ENCODE assay signal across 18 cellular contexts in the genomic region with DNA sequence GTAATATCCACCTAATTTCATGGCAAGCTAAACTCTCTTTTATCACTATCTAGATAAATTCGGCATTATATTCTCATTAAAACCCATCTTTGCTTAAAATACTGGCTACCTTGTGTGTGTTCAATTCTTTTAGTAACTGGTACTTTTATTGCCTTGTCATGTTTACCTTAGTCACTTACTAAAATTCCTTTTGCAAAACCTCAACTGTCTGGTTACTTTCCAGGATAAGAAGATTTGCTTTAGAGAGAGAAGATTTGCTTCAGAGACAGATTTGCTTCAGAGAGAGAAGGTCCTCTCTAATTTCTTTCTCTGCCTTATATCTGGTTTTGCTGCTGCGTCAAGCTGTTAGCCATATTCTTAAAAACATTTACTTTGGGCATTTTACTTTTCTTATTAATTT.
DNase-seq lines count a peak whose midpoint lies in the region; ATAC-seq, FAIRE-seq and TF ChIP-seq lines count a peak whose summit lies in the region.
"Had no signal": no experiment of that assay in that cellular context is flagged by ENCODE, and none has a peak within 500 bp of the region (broad histone marks: within the 10 kb centered on the region; RNA-seq: fewer than 3 reads in every experiment).

No MANE protein-coding gene starts in this region.

- peaks cover 40% of the 10 kb centered on the region for H3K4me1 ChIP-seq in SJSA1 (replicated peaks)

- peak; percentile 41 for FAIRE-seq in H54 (lab: Jason Lieb, UNC)
- FAIRE-seq: GM12892, H1 had no signal

- H3K36me3 ChIP-seq in SJSA1, result no peaks in the 10 kb centered on the region

- H3K27me3 ChIP-seq in SJSA1 (replicated peaks), result no peaks in the 10 kb centered on the region

- no peaks in the 10 kb centered on the region for H3K9me3 ChIP-seq in SJSA1 (replicated peaks)

- peak; percentile 69 for DNase-seq in A172 (ENCODE audit: low spot score)
- DNase-seq in H54 (ENCODE audit: insufficient read length, low spot score), result no peak
- peak in 1 of 2 experiments; percentile 52 for DNase-seq in SJSA1 (ENCODE audit: low read depth in 1 of 2, low spot score in 2 of 2)
- peak; percentile 38 for DNase-seq in iris pigment epithelial cell (ENCODE audit: low read depth)
- DNase-seq in NCI-H2196 (lab: John Stamatoyannopoulos, UW; ENCODE audit: unreplicated experiment), result no peak
- no peak for DNase-seq in left colon
- no peak for DNase-seq in GF-D8 (lab: John Stamatoyannopoulos, UW)
- DNase-seq: 8988T, C1 segment of cervical spinal cord, DMS153, NCI-H1048, NCI-H446, PC-9 had no signal

- TF ChIP-seq POLR2A in H54 (IDR thresholded peaks at IDR 0.05; ENCODE audit: low read depth, low read length), result no peak

- H3K4me3 ChIP-seq in SJSA1, result no peak overlapping the region
- H3K4me3 ChIP-seq: PC-9 had no signal

- peak overlapping the region; percentile 94 for H3K27ac ChIP-seq in SJSA1
- H3K27ac ChIP-seq: PC-9 had no signal

- ATAC-seq in left colon (no peak), HG03175 (IDR thresholded peaks at IDR 0.05; ENCODE audit: unreplicated experiment) (no peak)
- ATAC-seq: Right ventricle myocardium inferior, SK-N-SH treated with all-trans-retinoic acid at 6 μM for 48 hours had no signal

- intact Hi-C loops in left colon (cut with DNase I, micrococcal nuclease), result loop anchor here in 1 of 2 donors (2.0 to 5.0 kb wide), 2 partner anchors 167 to 232 kb away; no protein-coding TSS in a partner anchor

Comparison
In these comparisons a context has a peak if more than half of its experiments do, and no peak if none do; other contexts are left out.
1. DNase-seq: peak in A172 (single experiment) and iris pigment epithelial cell (single experiment); none in H54 (single experiment), NCI-H2196 (single experiment), left colon (0 of 2) and GF-D8 (single experiment).